Comparison of ENCODE assay signal across 1 cellular context in the genomic region with DNA sequence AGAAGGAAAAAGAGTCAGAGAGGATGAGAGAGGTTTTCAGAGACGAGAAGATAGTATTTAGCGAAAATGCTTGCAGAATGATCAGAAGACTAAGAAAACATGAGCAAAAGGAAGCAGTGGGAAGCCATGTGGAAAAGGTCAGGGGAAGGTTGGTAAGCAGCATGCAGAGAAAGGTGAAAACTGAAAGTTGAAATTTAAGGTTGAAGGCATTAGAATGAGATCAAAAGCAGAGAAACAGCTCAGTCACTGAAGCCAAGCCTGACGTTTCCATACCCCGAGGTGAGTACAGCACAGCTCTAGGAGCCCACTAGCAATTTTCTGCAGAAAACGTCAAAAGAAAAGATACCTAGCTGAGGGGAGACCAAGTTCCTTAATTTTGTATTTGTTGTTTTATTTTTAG.
TF ChIP-seq lines count a peak whose summit lies in the region.

No MANE protein-coding gene starts in this region.

TF ChIP-seq in GM23338, 12 proteins besides CTCF, POLR2A, EP300 and RAD21 (continued from another document):
- TF ChIP-seq ZNF462 (CRISPR knock-in tag; IDR thresholded peaks at IDR 0.05), result no peak
- TF ChIP-seq REST (IDR thresholded peaks at IDR 0.05; ENCODE audit: unreplicated experiment), result no peak
- TF ChIP-seq NANOG (IDR thresholded peaks at IDR 0.05; ENCODE audit: borderline replicate concordance), result no peak
- no peak for TF ChIP-seq ZNF114 (CRISPR knock-in tag; IDR thresholded peaks at IDR 0.05)
- no peak for TF ChIP-seq POLR2AphosphoS5 (IDR thresholded peaks at IDR 0.05; ENCODE audit: low read depth)
- no peak for TF ChIP-seq ZNF331 (CRISPR knock-in tag; IDR thresholded peaks at IDR 0.05; ENCODE audit: low read depth)
- no peak for TF ChIP-seq EZH2 (IDR thresholded peaks at IDR 0.05; ENCODE audit: low read depth, unreplicated experiment)
- TF ChIP-seq, protein P1, sequence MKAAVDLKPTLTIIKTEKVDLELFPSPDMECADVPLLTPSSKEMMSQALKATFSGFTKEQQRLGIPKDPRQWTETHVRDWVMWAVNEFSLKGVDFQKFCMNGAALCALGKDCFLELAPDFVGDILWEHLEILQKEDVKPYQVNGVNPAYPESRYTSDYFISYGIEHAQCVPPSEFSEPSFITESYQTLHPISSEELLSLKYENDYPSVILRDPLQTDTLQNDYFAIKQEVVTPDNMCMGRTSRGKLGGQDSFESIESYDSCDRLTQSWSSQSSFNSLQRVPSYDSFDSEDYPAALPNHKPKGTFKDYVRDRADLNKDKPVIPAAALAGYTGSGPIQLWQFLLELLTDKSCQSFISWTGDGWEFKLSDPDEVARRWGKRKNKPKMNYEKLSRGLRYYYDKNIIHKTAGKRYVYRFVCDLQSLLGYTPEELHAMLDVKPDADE (IDR thresholded peaks at IDR 0.05), result no peak
- TF ChIP-seq STAT1 (IDR thresholded peaks at IDR 0.05; ENCODE audit: unreplicated experiment), result no peak
- no peak for TF ChIP-seq CREB1 (CRISPR knock-in tag; IDR thresholded peaks at IDR 0.05; ENCODE audit: low read depth)
